18 cellular contexts compared by ENCODE assay signal in genomic region chr1:67893126-67893495, GRCh38. TPM values are rescaled to one million over a fixed set of nuclear protein-coding genes. Genes with fewer than 3 reads are reported as not detected.
"Had no signal": no experiment of that assay in that cellular context is flagged by ENCODE, and none has a peak within 500 bp of the region (broad histone marks: within the 10 kb centered on the region; RNA-seq: fewer than 3 reads in every experiment).

No MANE protein-coding gene starts in this region.

- H3K4me3 ChIP-seq: adrenal gland, cardiac muscle cell, left lung, right atrium auricular region, tibial artery, uterus had no signal

- H3K27ac Mint-ChIP-seq: activated CD4-positive, alpha-beta T cell treated with anti-CD3 and anti-CD28 coated beads, Interleukin-2, amount 10 ng/mL, durations not matched to agents 24 days and 14 days; activated CD8-positive, alpha-beta T cell treated with anti-CD3 and anti-CD28 coated beads, Interleukin-2, amount 10 ng/mL, durations not matched to agents 7 days and 5 days; activated naive CD4-positive, alpha-beta T cell treated with anti-CD3 and anti-CD28 coated beads, Interleukin-2, amount 50 U/mL, for 24 hours; naive thymus-derived CD8-positive, alpha-beta T cell; stimulated activated naive B cell treated with anti-CD40 and anti-IgM and Interleukin-4, amounts not matched to agents 10 μg/mL and 1 μg/mL and 100 μg/mL, for 72 hours had no signal

- H3K27ac ChIP-seq: adrenal gland, cardiac muscle cell, left lung, right atrium auricular region, tibial artery, uterus had no signal

- ATAC-seq: activated CD8-positive, alpha-beta T cell treated with anti-CD3 and anti-CD28 coated beads, Interleukin-2, amount 10 ng/mL, durations not matched to agents 7 days and 5 days; left lung; naive thymus-derived CD8-positive, alpha-beta T cell; stimulated activated naive B cell treated with anti-CD40 and anti-IgM and Interleukin-4, amounts not matched to agents 10 μg/mL and 1 μg/mL and 100 μg/mL, for 72 hours had no signal

- H3K9me3 ChIP-seq: adrenal gland, left lung, right atrium auricular region, tibial artery, uterus had no signal

- H3K9me3 Mint-ChIP-seq: activated CD4-positive, alpha-beta T cell treated with anti-CD3 and anti-CD28 coated beads, Interleukin-2, amount 10 ng/mL, durations not matched to agents 24 days and 14 days; activated naive CD4-positive, alpha-beta T cell treated with anti-CD3 and anti-CD28 coated beads, Interleukin-2, amount 50 U/mL, for 24 hours; stimulated activated naive B cell treated with anti-CD40 and anti-IgM and Interleukin-4, amounts not matched to agents 10 μg/mL and 1 μg/mL and 100 μg/mL, for 72 hours had no signal

- H3K36me3 ChIP-seq: adrenal gland, cardiac muscle cell, left lung, right atrium auricular region, tibial artery, uterus had no signal

- H3K4me3 Mint-ChIP-seq: activated CD4-positive, alpha-beta T cell treated with anti-CD3 and anti-CD28 coated beads, Interleukin-2, amount 10 ng/mL, durations not matched to agents 24 days and 14 days; activated CD8-positive, alpha-beta T cell treated with anti-CD3 and anti-CD28 coated beads, Interleukin-2, amount 10 ng/mL, durations not matched to agents 7 days and 5 days; activated naive CD4-positive, alpha-beta T cell treated with anti-CD3 and anti-CD28 coated beads, Interleukin-2, amount 50 U/mL, for 24 hours; naive thymus-derived CD8-positive, alpha-beta T cell; stimulated activated naive B cell treated with anti-CD40 and anti-IgM and Interleukin-4, amounts not matched to agents 10 μg/mL and 1 μg/mL and 100 μg/mL, for 72 hours had no signal

- DNase-seq: activated CD4-positive, alpha-beta T cell treated with anti-CD3 and anti-CD28 coated beads, Interleukin-2, amount 10 ng/mL, durations not matched to agents 24 days and 14 days; activated CD4-positive, CD25-positive, alpha-beta regulatory T cell; activated CD8-positive, alpha-beta memory T cell treated with anti-CD3 and anti-CD28 coated beads, Interleukin-2, amount 50 U/mL, for 4 hours; activated CD8-positive, alpha-beta T cell treated with anti-CD3 and anti-CD28 coated beads, Interleukin-2, amount 10 ng/mL, durations not matched to agents 7 days and 5 days; activated effector memory CD4-positive, alpha-beta T cell treated with anti-CD3 and anti-CD28 coated beads, Interleukin-2, amount 50 U/mL, for 16 hours; activated T-cell treated with anti-CD3 and anti-CD28 coated beads, Interleukin-2, amount 50 U/mL, for 48 hours; adrenal gland; kidney; left lung; naive thymus-derived CD8-positive, alpha-beta T cell; nucleus accumbens; stimulated activated CD4-positive, alpha-beta T cell treated with anti-CD3 and anti-CD28 coated beads, Interleukin-4, amount 100 ng/mL, for 1 hour; stimulated activated naive B cell treated with anti-CD40 and anti-IgM and Interleukin-4, amounts not matched to agents 10 μg/mL and 1 μg/mL and 100 μg/mL, for 72 hours; tibial artery; uterus had no signal

- H3K36me3 Mint-ChIP-seq: activated naive CD4-positive, alpha-beta T cell treated with anti-CD3 and anti-CD28 coated beads, Interleukin-2, amount 50 U/mL, for 24 hours; naive thymus-derived CD8-positive, alpha-beta T cell; stimulated activated naive B cell treated with anti-CD40 and anti-IgM and Interleukin-4, amounts not matched to agents 10 μg/mL and 1 μg/mL and 100 μg/mL, for 72 hours had no signal

- H3K4me1 ChIP-seq: adrenal gland, left lung, right atrium auricular region, uterus had no signal

- H3K4me1 Mint-ChIP-seq: activated naive CD4-positive, alpha-beta T cell treated with anti-CD3 and anti-CD28 coated beads, Interleukin-2, amount 50 U/mL, for 24 hours; naive thymus-derived CD8-positive, alpha-beta T cell had no signal

- H3K27me3 ChIP-seq: adrenal gland, cardiac muscle cell, left lung, right atrium auricular region, tibial artery, uterus had no signal

RNA-seq across cellular contexts. Expression of gene GNG12, which starts 59.8 kb away (rescaled TPM):
- total RNA-seq: activated CD8-positive, alpha-beta T cell treated with anti-CD3 and anti-CD28 coated beads, Interleukin-2, amount 10 ng/mL, durations not matched to agents 7 days and 5 days; naive thymus-derived CD8-positive, alpha-beta T cell had no signal
